Comparison of ENCODE assay signal across 19 cellular contexts in genomic region chr3:72054976-72055375, GRCh38.
"Had no signal": no experiment of that assay in that cellular context is flagged by ENCODE, and none has a peak within 500 bp of the region (broad histone marks: within the 10 kb centered on the region; RNA-seq: fewer than 3 reads in every experiment).

No MANE protein-coding gene starts in this region.

- H3K4me1 ChIP-seq: colonic mucosa, left lung, lower lobe of right lung, neural progenitor cell, right atrium auricular region, tibial nerve had no signal

- H3K9me3 ChIP-seq: colonic mucosa, gastrocnemius medialis, heart right ventricle, left lung, lower lobe of right lung, ovary, right atrium auricular region, tibial nerve had no signal

- H3K9ac ChIP-seq: neural progenitor cell had no signal

- H2AFZ ChIP-seq: neural progenitor cell had no signal

- DNase-seq: colonic mucosa; dermis blood vessel endothelial cell; endodermal cell; gastrocnemius medialis; heart right ventricle; islet precursor cell; left lung; lower lobe of right lung; nucleus accumbens; ovary; stimulated activated CD4-positive, alpha-beta T cell treated with anti-CD3 and anti-CD28 coated beads, Interleukin-2, amount 100 ng/mL, for 48 hours; stimulated activated CD8-positive, alpha-beta memory T cell treated with anti-CD3 and anti-CD28 coated beads, Interleukin-4, amount 100 ng/mL, for 48 hours; stimulated activated naive CD8-positive, alpha-beta T cell treated with anti-CD3 and anti-CD28 coated beads, Interleukin-15, Interleukin-2, amounts not matched to agents 100 U/mL and 50 U/mL, for 24 hours had no signal

- H3K4me2 ChIP-seq: neural progenitor cell, smooth muscle cell had no signal

- ATAC-seq: gastrocnemius medialis; heart right ventricle; left lung; lower lobe of right lung; natural killer cell treated with Interleukin-12 subunit alpha and Interleukin-12 subunit beta and Interleukin-15 and Interleukin-18, amount 100 ng/mL, for 72 hours; stimulated activated effector memory CD8-positive, alpha-beta T cell treated with anti-CD3 and anti-CD28 coated beads, Interleukin-12 subunit alpha, Interleukin-12 subunit beta, amount 100 ng/mL, for 72 hours; stimulated activated naive CD8-positive, alpha-beta T cell treated with anti-CD3 and anti-CD28 coated beads, Interleukin-15, Interleukin-2, amounts not matched to agents 100 U/mL and 50 U/mL, for 24 hours had no signal

- H3K36me3 ChIP-seq: colonic mucosa, gastrocnemius medialis, heart right ventricle, left lung, lower lobe of right lung, neural progenitor cell, ovary, right atrium auricular region, tibial nerve had no signal

- H3K27me3 ChIP-seq: colonic mucosa, gastrocnemius medialis, heart right ventricle, left lung, neural progenitor cell, ovary, right atrium auricular region, tibial nerve had no signal

- H3K4me3 ChIP-seq: colonic mucosa, gastrocnemius medialis, heart right ventricle, left lung, lower lobe of right lung, neural progenitor cell, ovary, right atrium auricular region, smooth muscle cell, tibial nerve had no signal

- H3K27ac ChIP-seq: colonic mucosa, gastrocnemius medialis, heart right ventricle, left lung, lower lobe of right lung, neural progenitor cell, ovary, right atrium auricular region, tibial nerve had no signal
